12 cellular contexts compared by ENCODE assay signal in genomic region chr17:55451758-55452468, GRCh38. TPM values are rescaled to one million over a fixed set of nuclear protein-coding genes. Genes with fewer than 3 reads are reported as not detected.
DNase-seq lines count a peak whose midpoint lies in the region; ATAC-seq, FAIRE-seq and TF ChIP-seq lines count a peak whose summit lies in the region.
"Had no signal": no experiment of that assay in that cellular context is flagged by ENCODE, and none has a peak within 500 bp of the region (broad histone marks: within the 10 kb centered on the region; RNA-seq: fewer than 3 reads in every experiment).

No MANE protein-coding gene starts in this region.

- H3K9me3 Mint-ChIP-seq in neural progenitor cell, result peaks cover 3% of the 10 kb centered on the region

- intact Hi-C loops in adrenal gland (cut with DNase I) (no loop called here), uterus (cut with DNase I; ENCODE audit: low total_unique reads) (no loop called here)

- H3K79me2 ChIP-seq in neural progenitor cell (ENCODE audit: low read depth), result no peaks in the 10 kb centered on the region

- H3K4me1 Mint-ChIP-seq in neural progenitor cell, result peaks cover 9% of the 10 kb centered on the region

- DNase-seq in A549 (ENCODE audit: low read depth in 1 of 2, low spot score in 1 of 2), result no peak
- peak; percentile 73 for DNase-seq in H4 (ENCODE audit: low spot score)
- DNase-seq in adrenal gland, result no peak
- no peak for DNase-seq in lung (ENCODE audit: low spot score)
- no peak for DNase-seq in uterus
- no peak for DNase-seq in neural progenitor cell (ENCODE audit: low spot score)
- DNase-seq in activated T-cell treated with anti-CD3 and anti-CD28 coated beads, Interleukin-2, amount 50 U/mL, for 48 hours, result no peak
- DNase-seq: amniotic stem cell, NCI-H524 treated with DMSO at 0.1 percent for 48 hours had no signal

- H3K27me3 Mint-ChIP-seq in neural progenitor cell (ENCODE audit: insufficient read depth, low read depth), result peaks cover 4% of the 10 kb centered on the region

- H3K4me2 ChIP-seq in A549 (peak overlapping the region; percentile 73), neural progenitor cell (no peak overlapping the region)

- CTCF ChIA-PET in A549 (lab: Yijun Ruan, JAX), result interaction anchor here (0.9 to 2.2 kb wide), 7 partner anchors 10 to 96 kb away, joined by 3 to 8 read pairs (median 4); no protein-coding TSS in a partner anchor

- H3K4me3 ChIP-seq in A549, result no peak overlapping the region
- no peak overlapping the region for H3K4me3 ChIP-seq in adrenal gland
- H3K4me3 ChIP-seq in lung, result no peak overlapping the region
- no peak overlapping the region for H3K4me3 ChIP-seq in uterus
- H3K4me3 ChIP-seq in neural progenitor cell, result no peak overlapping the region

- no peak overlapping the region for H3K27ac Mint-ChIP-seq in neural progenitor cell

- no peaks in the 10 kb centered on the region for H3K36me3 ChIP-seq in adrenal gland (replicated peaks in 1 of 2)
- H3K36me3 ChIP-seq in lung (ENCODE audit: control insufficient read depth in 2 of 2, insufficient read depth in 2 of 2, low read length in 2 of 2), result no peaks in the 10 kb centered on the region
- H3K36me3 ChIP-seq in uterus, result no peaks in the 10 kb centered on the region
- no peaks in the 10 kb centered on the region for H3K36me3 ChIP-seq in neural progenitor cell

- TF ChIP-seq POLR2A in A549 (IDR thresholded peaks at IDR 0.05; ENCODE audit: low read length) (no peak), adrenal gland (IDR thresholded peaks at IDR 0.05) (no peak), uterus (IDR thresholded peaks at IDR 0.05) (no peak)

- ATAC-seq in A549 (peak; percentile 20 to 44; a peak in 4 of 6 replicates), lung (ENCODE audit: insufficient read depth, low FRiP score) (no peak), GM21515 (IDR thresholded peaks at IDR 0.05; ENCODE audit: unreplicated experiment) (no peak)

- 62% methylated on average over 3 of the region's 3 CpGs for WGBS in A549 (ENCODE audit: missing lambda C conversion rate)
- WGBS in adrenal gland, 4 donors, result 73 to 85% (median 76%) methylated on average over 3 of the region's 3 CpGs
- 80 to 89% methylated on average over 3 of the region's 3 CpGs for WGBS in lung, 2 donors

- no peak overlapping the region for H3K4me3 Mint-ChIP-seq in neural progenitor cell

- H3K27me3 ChIP-seq in adrenal gland (no peaks in the 10 kb centered on the region), lung (ENCODE audit: control insufficient read depth, insufficient read depth) (no peaks in the 10 kb centered on the region), uterus (no peaks in the 10 kb centered on the region), neural progenitor cell (no peaks in the 10 kb centered on the region)

- TF ChIP-seq RAD21 in A549 (conservative IDR thresholded peaks at IDR 0.05 in 1 of 2, IDR thresholded peaks at IDR 0.05 in 1 of 2), result no peak

- POLR2A ChIA-PET in A549 (lab: Yijun Ruan, JAX), result interaction anchor here (2.1 kb wide), 1 partner anchor 19 kb away, joined by 13 read pairs; no protein-coding TSS in a partner anchor

- peak; percentile 7 for FAIRE-seq in A549 (lab: Jason Lieb, UNC)

- H3K36me3 Mint-ChIP-seq in neural progenitor cell, result no peaks in the 10 kb centered on the region

- H3F3A ChIP-seq in neural progenitor cell (ENCODE audit: low read depth), result no peaks in the 10 kb centered on the region

- H3K9me3 ChIP-seq in A549 (no peaks in the 10 kb centered on the region), adrenal gland (replicated peaks in 1 of 3) (no peaks in the 10 kb centered on the region), lung (ENCODE audit: control insufficient read depth in 2 of 2, insufficient read depth in 1 of 2, low read length in 1 of 2) (no peaks in the 10 kb centered on the region), uterus (no peaks in the 10 kb centered on the region), neural progenitor cell (ENCODE audit: low read depth) (no peaks in the 10 kb centered on the region)

- H4K20me1 ChIP-seq in neural progenitor cell (ENCODE audit: low read depth), result no peaks in the 10 kb centered on the region

- H3K4me1 ChIP-seq in A549, result peaks cover 83% of the 10 kb centered on the region
- H3K4me1 ChIP-seq in adrenal gland (replicated peaks in 1 of 2), result peaks cover 3 to 23% of the 10 kb centered on the region in 2 donors
- H3K4me1 ChIP-seq in lung (ENCODE audit: control insufficient read depth in 2 of 2, insufficient read depth in 2 of 2, low read length in 2 of 2), result peaks cover 7 to 8% of the 10 kb centered on the region in 2 donors
- H3K4me1 ChIP-seq in uterus, result no peaks in the 10 kb centered on the region
- H3K4me1 ChIP-seq in neural progenitor cell, result peaks cover 7% of the 10 kb centered on the region

- no peak for TF ChIP-seq CTCF in A549 (IDR thresholded peaks at IDR 0.05)
- TF ChIP-seq CTCF in adrenal gland (IDR thresholded peaks at IDR 0.05), result no peak
- TF ChIP-seq CTCF in lung (IDR thresholded peaks at IDR 0.05; ENCODE audit: control extremely low read depth, extremely low read depth), result no peak
- no peak for TF ChIP-seq CTCF in uterus (IDR thresholded peaks at IDR 0.05)
- no peak for TF ChIP-seq CTCF in neural progenitor cell (IDR thresholded peaks at IDR 0.05)

- no peak overlapping the region for H3K9ac ChIP-seq in neural progenitor cell

- TF ChIP-seq EP300 in A549 (IDR thresholded peaks at IDR 0.05), result no peak

- H3K27ac ChIP-seq in A549, result peak overlapping the region; percentile 83 to 88
- H3K27ac ChIP-seq in adrenal gland, result peak overlapping the region in 4 of 5 donors; percentile 27 to 66 (median 32)
- peak overlapping the region; percentile 10 to 45 for H3K27ac ChIP-seq in lung (ENCODE audit: low read depth in 1 of 2, low read length in 1 of 2)
- no peak overlapping the region for H3K27ac ChIP-seq in uterus
- no peak overlapping the region for H3K27ac ChIP-seq in neural progenitor cell

- H2AFZ ChIP-seq in neural progenitor cell (replicated peaks), result no peak overlapping the region

TF ChIP-seq in A549, 52 proteins besides CTCF, POLR2A, EP300 and RAD21:
- TF ChIP-seq NPAS2 (CRISPR knock-in tag; IDR thresholded peaks at IDR 0.05; ENCODE audit: borderline replicate concordance) (no peak), RNF2 (IDR thresholded peaks at IDR 0.05; ENCODE audit: borderline replicate concordance, low read depth) (no peak), FOSL2 (IDR thresholded peaks at IDR 0.05) (no peak), FOSL2 (CRISPR knock-in tag; IDR thresholded peaks at IDR 0.05) (no peak), TP53 (CRISPR knock-in tag; IDR thresholded peaks at IDR 0.05) (0 out of 2 replicates have a peak, but pooled peaks have one; percentile 4), HDAC2 (IDR thresholded peaks at IDR 0.05) (no peak), PHF8 (IDR thresholded peaks at IDR 0.05; ENCODE audit: borderline replicate concordance, low read depth) (no peak), E2F6 (IDR thresholded peaks at IDR 0.05; ENCODE audit: borderline replicate concordance, low read depth) (no peak), CBX8 (IDR thresholded peaks at IDR 0.05) (no peak)

RNA-seq across cellular contexts. Expression of gene MMD, which starts 30.3 kb away (rescaled TPM):
- polyA plus RNA-seq in A549 (2011; rRNA removed) (50.9 and 54.7 TPM in 2 replicates), A549 (2017; fragmentation: RNase III; extraction: RNeasy Plus Mini Kit Qiagen cat#74134 plus additional on column Dnase treatment) (16.9 to 25.9 TPM (median 22.5 TPM) in 3 replicates), adrenal gland (10 to 100 TPM; 10.1 to 17.0 (median 12.9) TPM), lung (10 to 100 TPM; 10.9 to 11.1 TPM)
- 15.3 and 22.2 TPM in 2 replicates for polyA plus RNA-seq in A549 (2012; cell fraction: cytosol; rRNA removed)
- 8.6 and 12.5 TPM in 2 replicates for polyA plus RNA-seq in A549 (2012; cell fraction: nucleus; rRNA removed)
- 24.2 and 38.4 TPM in 2 replicates for polyA minus RNA-seq in A549 (2011; rRNA and poly(A)+ RNA removed)
- 59.3 and 72.4 TPM in 2 replicates for total RNA-seq in H4 (2014; rRNA removed; shearing (Covaris generic))
- total RNA-seq in adrenal gland (10 to 100 TPM in 6 of 8 donors, 1 to 10 TPM in 2; 6.2 to 27.6 (median 16.6) TPM), lung (10 to 100 TPM; 15.8 to 19.0 TPM), uterus (10 to 100 TPM in 3 of 4 donors, 1 to 10 TPM in 1; 1.3 to 27.9 (median 14.2) TPM), neural progenitor cell (ENCODE audit: low replicate concordance) (73.7 and 122 TPM in 2 replicates)

RNA-seq across cellular contexts. Expression of gene SMIM36, which starts 59.3 kb away (rescaled TPM):
- polyA plus RNA-seq in A549 (2011; rRNA removed) (not detected in 2 replicates), A549 (2017; fragmentation: RNase III; extraction: RNeasy Plus Mini Kit Qiagen cat#74134 plus additional on column Dnase treatment) (not detected in 3 replicates), adrenal gland (not detected), lung (not detected)
- not detected in 2 replicates for polyA plus RNA-seq in A549 (2012; cell fraction: cytosol; rRNA removed)
- polyA plus RNA-seq in A549 (2012; cell fraction: nucleus; rRNA removed), result not detected in 2 replicates
- not detected in 2 replicates for polyA minus RNA-seq in A549 (2011; rRNA and poly(A)+ RNA removed)
- total RNA-seq in H4 (2014; rRNA removed; shearing (Covaris generic)), result not detected in 2 replicates
- total RNA-seq in adrenal gland (not detected), lung (not detected), uterus (not detected), neural progenitor cell (ENCODE audit: low replicate concordance) (not detected in 2 replicates)
- total RNA-seq: kidney epithelial cell, LHCN-M2 had no signal

Comparison
In these comparisons a context has a peak if more than half of its experiments do, and no peak if none do; other contexts are left out.
1. ATAC-seq: peak in A549 (2 of 2); none in lung (single experiment) and GM21515 (single experiment).
2. H3K27ac ChIP-seq: peak in A549 (2 of 2), adrenal gland (4 of 5) and lung (2 of 2); none in uterus (0 of 2) and neural progenitor cell (single experiment).